In the genomic region with DNA sequence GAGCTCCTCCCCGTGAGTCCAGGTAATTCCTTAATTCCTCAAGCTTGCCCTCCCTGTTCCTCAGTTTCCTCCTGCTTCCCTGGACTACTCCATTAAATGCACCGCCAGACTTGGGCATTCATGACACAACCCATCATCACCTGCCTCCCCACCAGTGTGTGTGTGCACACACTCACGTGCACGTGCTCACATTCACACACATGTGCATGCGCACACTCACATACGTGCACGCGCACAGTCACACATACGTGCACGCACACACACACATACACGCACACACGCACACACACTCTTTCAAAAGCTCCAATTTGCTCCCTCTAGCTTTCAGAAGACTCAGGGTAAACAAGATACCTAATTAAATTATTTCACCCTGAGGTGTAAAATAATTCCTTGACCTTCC, we compare ENCODE assay signal across 14 cellular contexts.
DNase-seq lines count a peak whose midpoint lies in the region; ATAC-seq and TF ChIP-seq lines count a peak whose summit lies in the region.
"Had no signal": no experiment of that assay in that cellular context is flagged by ENCODE, and none has a peak within 500 bp of the region (broad histone marks: within the 10 kb centered on the region; RNA-seq: fewer than 3 reads in every experiment).

No MANE protein-coding gene starts in this region.

- H3K9ac ChIP-seq in Karpas-422 (ENCODE audit: low read length): no peak overlapping the region

- peaks cover 84% of the 10 kb centered on the region for H3K4me1 Mint-ChIP-seq in T-helper 1 cell treated with Interleukin-12 subunit alpha and Interleukin-12 subunit beta and Interleukin-4 antibody, amounts not matched to agents 30 μg/mL and 1 μg/mL, for 36 hours (ENCODE audit: low read depth)
- H3K4me1 Mint-ChIP-seq in activated CD8-positive, alpha-beta memory T cell treated with anti-CD3 and anti-CD28 coated beads, Interleukin-2, amount 10 ng/mL, durations not matched to agents 7 days and 5 days: peaks cover 96% of the 10 kb centered on the region

- H3K79me2 ChIP-seq in Karpas-422 (ENCODE audit: low read length): peaks cover 100% of the 10 kb centered on the region

- H3K4me3 Mint-ChIP-seq in T-helper 1 cell treated with Interleukin-12 subunit alpha and Interleukin-12 subunit beta and Interleukin-4 antibody, amounts not matched to agents 30 μg/mL and 1 μg/mL, for 36 hours: no peak overlapping the region
- H3K4me3 Mint-ChIP-seq in activated CD8-positive, alpha-beta memory T cell treated with anti-CD3 and anti-CD28 coated beads, Interleukin-2, amount 10 ng/mL, durations not matched to agents 7 days and 5 days: no peak overlapping the region
- H3K4me3 Mint-ChIP-seq: WTC11 had no signal

- H2AFZ ChIP-seq in Karpas-422 (ENCODE audit: low read length): no peak overlapping the region

- H3K4me3 ChIP-seq in Karpas-422 (ENCODE audit: low read length) (no peak overlapping the region; the same call in 1 of the 2 replicates), neutrophil (ENCODE audit: low read depth in 1 of 2, low read length in 1 of 2) (no peak overlapping the region)
- H3K4me3 ChIP-seq: mucosa of descending colon, spleen had no signal

- H3K9me2 ChIP-seq in Karpas-422 (replicated peaks; ENCODE audit: insufficient read depth, low read length): no peaks in the 10 kb centered on the region

- peaks cover 31% of the 10 kb centered on the region for H3K36me3 Mint-ChIP-seq in T-helper 1 cell treated with Interleukin-12 subunit alpha and Interleukin-12 subunit beta and Interleukin-4 antibody, amounts not matched to agents 30 μg/mL and 1 μg/mL, for 36 hours (ENCODE audit: low read depth)
- peaks cover 18% of the 10 kb centered on the region for H3K36me3 Mint-ChIP-seq in activated CD8-positive, alpha-beta memory T cell treated with anti-CD3 and anti-CD28 coated beads, Interleukin-2, amount 10 ng/mL, durations not matched to agents 7 days and 5 days
- H3K36me3 Mint-ChIP-seq: WTC11 had no signal

- TF ChIP-seq CTCF in neutrophil (IDR thresholded peaks at IDR 0.05): no peak

- no peaks in the 10 kb centered on the region for H4K20me1 ChIP-seq in Karpas-422 (ENCODE audit: insufficient read depth, low read depth, low read length)

- CTCF ChIA-PET in activated CD8-positive, alpha-beta memory T cell treated with anti-CD3 and anti-CD28 coated beads, Interleukin-2, amount 10 ng/mL, durations not matched to agents 7 days and 5 days (lab: Charles Lee): interaction anchor here (1.0 to 3.1 kb wide), 5 partner anchors 8 to 59 kb away, joined by 3 to 9 read pairs (median 3); no protein-coding TSS in a partner anchor

- no peak for DNase-seq in T-helper 1 cell
- DNase-seq in Karpas-422: no peak
- DNase-seq in activated CD8-positive, alpha-beta memory T cell treated with anti-CD3 and anti-CD28 coated beads, Interleukin-2, amount 10 ng/mL, durations not matched to agents 7 days and 5 days: no peak
- DNase-seq in SHP77 (lab: John Stamatoyannopoulos, UW): no peak
- DNase-seq: mucosa of descending colon, NCI-H510A, PC-3, spleen had no signal

- no peaks in the 10 kb centered on the region for H3K36me3 ChIP-seq in Karpas-422 (ENCODE audit: insufficient read depth, low read length)
- no peaks in the 10 kb centered on the region for H3K36me3 ChIP-seq in neutrophil
- H3K36me3 ChIP-seq: spleen had no signal

- no peak for ATAC-seq in activated CD8-positive, alpha-beta memory T cell treated with anti-CD3 and anti-CD28 coated beads, Interleukin-2, amount 10 ng/mL, durations not matched to agents 7 days and 5 days
- no peak for ATAC-seq in HG03175 (IDR thresholded peaks at IDR 0.05; ENCODE audit: unreplicated experiment)
- ATAC-seq: mucosa of descending colon, PC-3, WTC11 had no signal

- H3K27ac Mint-ChIP-seq in T-helper 1 cell treated with Interleukin-12 subunit alpha and Interleukin-12 subunit beta and Interleukin-4 antibody, amounts not matched to agents 30 μg/mL and 1 μg/mL, for 36 hours: peak overlapping the region; percentile 37
- no peak overlapping the region for H3K27ac Mint-ChIP-seq in activated CD8-positive, alpha-beta memory T cell treated with anti-CD3 and anti-CD28 coated beads, Interleukin-2, amount 10 ng/mL, durations not matched to agents 7 days and 5 days
- H3K27ac Mint-ChIP-seq: WTC11 had no signal

- H3K27ac ChIP-seq in Karpas-422 (ENCODE audit: low read length) (peak overlapping the region; percentile 60; the same call in 1 of the 2 replicates), cingulate gyrus (ENCODE audit: low read depth, low read length) (peak overlapping the region; percentile 6), neutrophil (peak overlapping the region; percentile 95)
- H3K27ac ChIP-seq: 22Rv1 had no signal

- H3K9me3 ChIP-seq in Karpas-422 (ENCODE audit: low read length) (no peaks in the 10 kb centered on the region), neutrophil (no peaks in the 10 kb centered on the region)
- H3K9me3 ChIP-seq: mucosa of descending colon, spleen had no signal

- H3K27me3 Mint-ChIP-seq in T-helper 1 cell treated with Interleukin-12 subunit alpha and Interleukin-12 subunit beta and Interleukin-4 antibody, amounts not matched to agents 30 μg/mL and 1 μg/mL, for 36 hours (ENCODE audit: low read depth): no peaks in the 10 kb centered on the region
- no peaks in the 10 kb centered on the region for H3K27me3 Mint-ChIP-seq in activated CD8-positive, alpha-beta memory T cell treated with anti-CD3 and anti-CD28 coated beads, Interleukin-2, amount 10 ng/mL, durations not matched to agents 7 days and 5 days

- no peaks in the 10 kb centered on the region for H3K9me3 Mint-ChIP-seq in T-helper 1 cell treated with Interleukin-12 subunit alpha and Interleukin-12 subunit beta and Interleukin-4 antibody, amounts not matched to agents 30 μg/mL and 1 μg/mL, for 36 hours
- no peaks in the 10 kb centered on the region for H3K9me3 Mint-ChIP-seq in activated CD8-positive, alpha-beta memory T cell treated with anti-CD3 and anti-CD28 coated beads, Interleukin-2, amount 10 ng/mL, durations not matched to agents 7 days and 5 days (ENCODE audit: low read depth)
- H3K9me3 Mint-ChIP-seq: WTC11 had no signal

- H3K4me1 ChIP-seq in Karpas-422 (ENCODE audit: low read length): peaks cover 73% of the 10 kb centered on the region
- H3K4me1 ChIP-seq in neutrophil (ENCODE audit: control insufficient read depth in 1 of 2, insufficient read depth in 1 of 2, low read depth in 1 of 2, low read length in 1 of 2): peaks cover 99 to 100% of the 10 kb centered on the region in 2 experiments

- peak overlapping the region; percentile 60 for H3K4me2 ChIP-seq in Karpas-422 (ENCODE audit: low read depth, low read length, poor library complexity, severe bottlenecking)

- H3K27me3 ChIP-seq in Karpas-422 (ENCODE audit: low read length): no peaks in the 10 kb centered on the region
- H3K27me3 ChIP-seq in neutrophil: no peaks in the 10 kb centered on the region
- H3K27me3 ChIP-seq: spleen had no signal

Comparison
In these comparisons a context has a peak if more than half of its experiments do, and no peak if none do; other contexts are left out.
1. H3K27ac ChIP-seq: peak in every context shown above with its lines; median percentile 95 in neutrophil; 60 in Karpas-422; 6 in cingulate gyrus.